Comparison of ENCODE assay signal across 22 cellular contexts in the genomic region with DNA sequence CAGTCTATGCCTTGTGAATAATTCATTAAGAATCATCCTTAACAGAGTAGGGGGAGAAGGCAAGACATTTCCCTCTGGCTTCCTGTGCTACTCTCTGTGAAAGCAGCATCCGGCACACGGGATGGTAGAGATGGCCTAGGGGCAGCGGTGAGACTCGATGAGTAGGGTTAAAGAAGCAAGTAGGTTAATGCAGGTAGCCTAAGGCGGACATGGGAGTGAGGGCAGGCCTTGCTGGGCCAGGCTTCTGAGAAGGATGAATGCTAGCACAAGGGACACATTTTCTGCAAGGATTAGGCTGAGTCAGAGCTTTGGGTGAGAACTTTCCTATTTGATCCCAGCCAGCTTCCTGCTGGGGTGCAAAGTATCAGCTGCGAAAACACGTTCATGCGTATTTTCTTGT.
DNase-seq lines count a peak whose midpoint lies in the region; ATAC-seq and TF ChIP-seq lines count a peak whose summit lies in the region.
"Had no signal": no experiment of that assay in that cellular context is flagged by ENCODE, and none has a peak within 500 bp of the region (broad histone marks: within the 10 kb centered on the region; RNA-seq: fewer than 3 reads in every experiment).

No MANE protein-coding gene starts in this region.

- no peak overlapping the region for H2AK5ac ChIP-seq in neuronal stem cell (ENCODE audit: low read depth, low read length)

- peak overlapping the region; percentile 76 for H3K18ac ChIP-seq in neuronal stem cell (ENCODE audit: low read length)

- RAD21 ChIA-PET in HCT116 (lab: Charles Lee; ENCODE audit: low non-redundant PET in 1 of 2, low total read pairs in 2 of 2, uncharacterized antibody in 2 of 2, unreplicated experiment in 2 of 2): no interaction called here

- H3K9me3 ChIP-seq in HCT116 (ENCODE audit: control insufficient read depth in 1 of 2, insufficient read depth in 1 of 2, low read depth in 1 of 2, low read length in 2 of 2): no peaks in the 10 kb centered on the region
- H3K9me3 ChIP-seq in neuronal stem cell (replicated peaks in 1 of 2; ENCODE audit: control insufficient read depth in 2 of 2, insufficient read depth in 1 of 2, low read depth in 1 of 2, low read length in 2 of 2): no peaks in the 10 kb centered on the region

- TF ChIP-seq POLR2A in HCT116 (IDR thresholded peaks at IDR 0.05; ENCODE audit: borderline replicate concordance, extremely low read depth, insufficient read depth, insufficient read length): no peak

- CTCF ChIA-PET in HCT116 (lab: Charles Lee): no interaction called here
- CTCF ChIA-PET in WTC11 (lab: Charles Lee): no interaction called here

- no TSS peak for BruUV-seq in HCT116 (replicated peaks; lab: Mats Ljungman, UMichigan)

- H2BK120ac ChIP-seq in neuronal stem cell (ENCODE audit: low read depth, low read length): no peak overlapping the region

- no peak overlapping the region for H2BK5ac ChIP-seq in neuronal stem cell (ENCODE audit: low read length)

- H2BK12ac ChIP-seq in neuronal stem cell (ENCODE audit: low read length): no peak overlapping the region

- H2BK15ac ChIP-seq in neuronal stem cell (ENCODE audit: low read length): no peak overlapping the region

- no peak for TF ChIP-seq CTCF in HCT116 (IDR thresholded peaks at IDR 0.05 in 2 of 3, conservative IDR thresholded peaks at IDR 0.05 in 1 of 3; ENCODE audit: borderline replicate concordance in 1 of 3, insufficient read depth in 1 of 3, low read depth in 2 of 3, low read length in 2 of 3)
- TF ChIP-seq CTCF in WTC11 (IDR thresholded peaks at IDR 0.05): no peak

- H2AFZ ChIP-seq in HCT116 (ENCODE audit: low read depth, low read length, poor library complexity, severe bottlenecking) (no peak overlapping the region), neuronal stem cell (ENCODE audit: low read length) (peak overlapping the region; percentile 34)
- H2AFZ ChIP-seq: GM23248, PC-9 had no signal

- intact Hi-C loops in HCT116 (cut with micrococcal nuclease): no loop called here

- no peak for TF ChIP-seq RAD21 in HCT116 (IDR thresholded peaks at IDR 0.05; ENCODE audit: low read depth)

- H3K9ac ChIP-seq in HCT116 (ENCODE audit: low read length) (no peak overlapping the region), neuronal stem cell (ENCODE audit: low read depth, low read length, poor library complexity) (no peak overlapping the region)
- H3K9ac ChIP-seq: GM23248 had no signal

- no peak overlapping the region for H3K4me3 Mint-ChIP-seq in WTC11
- H3K4me3 Mint-ChIP-seq: CD4-positive, CD25-positive, alpha-beta regulatory T cell had no signal

- no peaks in the 10 kb centered on the region for H3K9me3 Mint-ChIP-seq in WTC11

- H3K36me3 Mint-ChIP-seq in WTC11: no peaks in the 10 kb centered on the region
- H3K36me3 Mint-ChIP-seq: CD4-positive, CD25-positive, alpha-beta regulatory T cell had no signal

- ATAC-seq in HCT116 (peak; percentile 32; the same call in 1 of the 2 replicates), WTC11 (peak; percentile 95), HG03025 (IDR thresholded peaks at IDR 0.05; ENCODE audit: low FRiP score, unreplicated experiment) (no peak)

- no peak overlapping the region for H3K14ac ChIP-seq in neuronal stem cell (ENCODE audit: low read length)

- H3K27me3 ChIP-seq in HCT116 (ENCODE audit: insufficient read depth, low read length) (no peaks in the 10 kb centered on the region), neuronal stem cell (ENCODE audit: control insufficient read depth in 3 of 3, insufficient read depth in 3 of 3, low read depth in 1 of 3, low read length in 3 of 3) (no peaks in the 10 kb centered on the region)

- no peaks in the 10 kb centered on the region for H3K36me3 ChIP-seq in HCT116 (ENCODE audit: control insufficient read depth in 1 of 2, insufficient read depth in 2 of 2, low read length in 2 of 2)
- no peaks in the 10 kb centered on the region for H3K36me3 ChIP-seq in neuronal stem cell (replicated peaks in 1 of 2; ENCODE audit: control insufficient read depth in 2 of 2, insufficient read depth in 2 of 2, low read length in 2 of 2)

- WGBS in neuronal stem cell (ENCODE audit: extremely low coverage in 2 of 2, insufficient read length in 2 of 2, insufficient replicate concordance in 1 of 2), 2 donors: no CpG with 5 or more reads among the region's 8 CpGs

- H3K27ac Mint-ChIP-seq in WTC11: peak overlapping the region; percentile 82
- H3K27ac Mint-ChIP-seq: CD4-positive, CD25-positive, alpha-beta regulatory T cell had no signal

- DNase-seq in HCT116 (ENCODE audit: low read depth, low spot score) (no peak), WTC11 (ENCODE audit: low spot score) (peak; percentile 19), iPS DF 4.7 (ENCODE audit: extremely low read depth, low spot score) (peak; percentile 22), neuronal stem cell (ENCODE audit: low spot score) (no peak), GM19240 (ENCODE audit: insufficient read length, low spot score) (no peak), T-helper 9 cell (no peak)
- DNase-seq: CD4-positive, CD25-positive, alpha-beta regulatory T cell; EL; GM23248; KG1; NCI-H1092; NCI-H1436; NCI-H187 treated with DMSO at 0.1 percent for 48 hours; NCI-H2107; NCI-H446 treated with DMSO at 0.1 percent for 48 hours; NCI-H526 treated with DMSO at 0.1 percent for 48 hours; PC-9; RPMI8226; SHP77 treated with DMSO at 0.1 percent for 48 hours had no signal

- H3K4me1 ChIP-seq in HCT116 (ENCODE audit: control insufficient read depth in 1 of 2, insufficient read depth in 2 of 2, low read length in 2 of 2): peaks cover 4 to 6% of the 10 kb centered on the region in 2 experiments; a peak in 1 of 4 replicates
- H3K4me1 ChIP-seq in neuronal stem cell (ENCODE audit: control insufficient read depth in 2 of 2, insufficient read depth in 1 of 2, low read depth in 1 of 2, low read length in 2 of 2): peaks cover 2 to 3% of the 10 kb centered on the region in 2 donors

- no peak overlapping the region for H3K4me3 ChIP-seq in HCT116 (replicated peaks in 1 of 2; ENCODE audit: low read depth in 1 of 2, low read length in 2 of 2)
- H3K4me3 ChIP-seq in neuronal stem cell (ENCODE audit: low read length in 2 of 2): no peak overlapping the region
- H3K4me3 ChIP-seq: GM23248, PC-9, SK-N-MC had no signal

- H3K27ac ChIP-seq in HCT116 (ENCODE audit: low read depth, low read length): no peak overlapping the region
- H3K27ac ChIP-seq in neuronal stem cell (replicated peaks; ENCODE audit: low read length): no peak overlapping the region
- H3K27ac ChIP-seq: GM23248, HL-60, PC-9, SK-N-MC had no signal

- peaks cover 18% of the 10 kb centered on the region for H3K4me1 Mint-ChIP-seq in WTC11
- H3K4me1 Mint-ChIP-seq: CD4-positive, CD25-positive, alpha-beta regulatory T cell had no signal

- 0 out of 2 replicates have a peak, but pooled peaks cover 4% of the 10 kb centered on the region for H3K9me2 ChIP-seq in HCT116 (ENCODE audit: insufficient read depth)

- H4K91ac ChIP-seq in neuronal stem cell (ENCODE audit: low read depth, low read length, poor library complexity): no peak overlapping the region

- no peak overlapping the region for H3K23ac ChIP-seq in neuronal stem cell (ENCODE audit: low read depth, low read length, poor library complexity)

- no peak overlapping the region for H3K4ac ChIP-seq in neuronal stem cell (ENCODE audit: low read length)

- POLR2A ChIA-PET in HCT116 (lab: Charles Lee) (no interaction called here), WTC11 (lab: Charles Lee) (no interaction called here)

- H3K4me2 ChIP-seq in HCT116 (ENCODE audit: low read length) (no peak overlapping the region), neuronal stem cell (ENCODE audit: insufficient read depth, low read length, poor library complexity, severe bottlenecking) (no peak overlapping the region)
- H3K4me2 ChIP-seq: PC-9 had no signal

- no peak overlapping the region for H4K8ac ChIP-seq in neuronal stem cell (ENCODE audit: low read depth, low read length)

- no peaks in the 10 kb centered on the region for H4K20me1 ChIP-seq in HCT116 (ENCODE audit: insufficient read depth)

- H3K79me2 ChIP-seq in HCT116 (ENCODE audit: insufficient read depth, low read length): no peaks in the 10 kb centered on the region

- no peaks in the 10 kb centered on the region for H3K27me3 Mint-ChIP-seq in WTC11 (ENCODE audit: low read depth)
- H3K27me3 Mint-ChIP-seq: CD4-positive, CD25-positive, alpha-beta regulatory T cell had no signal

- H3K79me1 ChIP-seq in neuronal stem cell (ENCODE audit: low read depth, low read length): peaks cover 2% of the 10 kb centered on the region

TF ChIP-seq in HCT116, 20 proteins besides CTCF, POLR2A, EP300 and RAD21 (continues in another document):
- TF ChIP-seq, protein P1, sequence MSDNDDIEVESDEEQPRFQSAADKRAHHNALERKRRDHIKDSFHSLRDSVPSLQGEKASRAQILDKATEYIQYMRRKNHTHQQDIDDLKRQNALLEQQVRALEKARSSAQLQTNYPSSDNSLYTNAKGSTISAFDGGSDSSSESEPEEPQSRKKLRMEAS (IDR thresholded peaks at IDR 0.05): no peak

TF ChIP-seq in WTC11, 78 proteins besides CTCF, POLR2A, EP300 and RAD21:
- TF ChIP-seq TCF7 (CRISPR knock-in tag; IDR thresholded peaks at IDR 0.05; ENCODE audit: low read depth): no peak
- TF ChIP-seq GTF2I (CRISPR knock-in tag; conservative IDR thresholded peaks at IDR 0.05): no peak

Comparison
In these comparisons a context has a peak if more than half of its experiments do, and no peak if none do; other contexts are left out.
1. DNase-seq: peak in WTC11 (single experiment) and iPS DF 4.7 (single experiment); none in HCT116 (single experiment), neuronal stem cell (single experiment), GM19240 (single experiment) and T-helper 9 cell (single experiment).